In the genomic region with DNA sequence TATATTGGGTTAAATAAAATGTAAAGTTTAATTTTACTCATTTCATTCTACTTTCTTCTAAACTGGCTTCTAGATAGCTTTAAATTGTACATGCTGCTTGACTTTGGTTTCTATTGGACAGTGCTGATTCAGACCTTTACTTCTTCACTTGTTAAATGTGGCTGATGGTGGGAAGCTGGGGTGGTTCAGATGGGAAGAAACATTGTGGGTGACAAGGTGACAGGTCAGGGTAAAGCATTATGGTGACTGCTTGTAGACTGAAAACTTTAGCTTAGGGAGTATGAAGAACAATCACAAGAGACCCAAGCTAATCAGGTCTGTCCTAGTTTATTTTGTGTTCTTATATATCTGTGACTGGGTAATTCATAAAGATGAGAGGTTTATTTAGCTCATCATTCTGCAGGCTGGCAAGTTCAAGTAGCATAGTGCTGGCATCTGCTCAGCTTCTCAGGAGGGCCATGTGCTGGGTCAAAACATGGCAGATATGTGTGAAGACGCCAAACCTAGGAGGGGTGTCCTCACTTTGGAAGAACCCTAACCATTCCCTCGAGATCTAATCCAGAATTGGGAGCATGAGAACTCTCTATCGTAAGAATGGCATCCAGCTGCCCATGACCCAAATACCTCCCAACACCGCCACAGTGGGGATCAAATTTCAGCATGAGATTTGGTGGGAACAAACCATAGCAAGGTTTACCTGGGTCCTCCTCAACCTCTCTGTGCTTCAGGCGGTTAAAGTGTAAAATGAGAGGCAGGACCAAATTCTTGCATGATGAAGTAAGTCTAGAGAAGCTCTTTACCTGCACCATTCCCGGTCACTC, we compare ENCODE assay signal across 14 cellular contexts.
DNase-seq lines count a peak whose midpoint lies in the region; ATAC-seq lines count a peak whose summit lies in the region.
"Had no signal": no experiment of that assay in that cellular context is flagged by ENCODE, and none has a peak within 500 bp of the region (broad histone marks: within the 10 kb centered on the region; RNA-seq: fewer than 3 reads in every experiment).

No MANE protein-coding gene starts in this region.

- H3K4me1 Mint-ChIP-seq in activated naive CD8-positive, alpha-beta T cell treated with anti-CD3 and anti-CD28 coated beads for 36 hours: peaks cover 88% of the 10 kb centered on the region
- H3K4me1 Mint-ChIP-seq in natural killer cell treated with Interleukin-12 subunit alpha and Interleukin-12 subunit beta and Interleukin-15 and Interleukin-18, amount 100 ng/mL, for 72 hours (ENCODE audit: low read depth in 2 of 2): peaks cover 85 to 87% of the 10 kb centered on the region in 2 donors

- peaks cover 76% of the 10 kb centered on the region for H3K36me3 Mint-ChIP-seq in activated naive CD8-positive, alpha-beta T cell treated with anti-CD3 and anti-CD28 coated beads for 36 hours
- peaks cover 14% of the 10 kb centered on the region for H3K36me3 Mint-ChIP-seq in natural killer cell treated with Interleukin-12 subunit alpha and Interleukin-12 subunit beta and Interleukin-15 and Interleukin-18, amount 100 ng/mL, for 72 hours

- ATAC-seq in HG02885 (IDR thresholded peaks at IDR 0.05; ENCODE audit: poor library complexity, unreplicated experiment): peak; percentile 32
- ATAC-seq in natural killer cell treated with Interleukin-12 subunit alpha and Interleukin-12 subunit beta and Interleukin-15 and Interleukin-18, amount 100 ng/mL, for 72 hours: peak; percentile 81 to 87
- no peak for ATAC-seq in left lobe of liver
- ATAC-seq: foreskin keratinocyte, lower lobe of right lung, Right ventricle myocardium inferior had no signal

- peak; percentile 51 for DNase-seq in NCI-H2171 treated with DMSO at 0.1 percent for 48 hours (lab: John Stamatoyannopoulos, UW)
- no peak for DNase-seq in NCI-H2171 (lab: John Stamatoyannopoulos, UW)
- no peak for DNase-seq in activated naive CD8-positive, alpha-beta T cell treated with anti-CD3 and anti-CD28 coated beads for 36 hours
- no peak for DNase-seq in natural killer cell treated with Interleukin-12 subunit alpha and Interleukin-12 subunit beta and Interleukin-15 and Interleukin-18, amount 100 ng/mL, for 72 hours (ENCODE audit: low spot score)
- DNase-seq in HPDE6-E6E7 (ENCODE audit: extremely low spot score): no peak
- DNase-seq in left lobe of liver (ENCODE audit: low spot score): no peak
- DNase-seq in COLO668 (lab: John Stamatoyannopoulos, UW; ENCODE audit: unreplicated experiment): no peak
- DNase-seq: 8988T; foreskin keratinocyte; lower lobe of right lung; NCI-H446; stimulated activated CD4-positive, alpha-beta T cell treated with anti-CD3 and anti-CD28 coated beads, Interleukin-1b, Interleukin-23, amount 100 ng/mL, for 48 hours had no signal

- H3K27ac Mint-ChIP-seq in activated naive CD8-positive, alpha-beta T cell treated with anti-CD3 and anti-CD28 coated beads for 36 hours: peak overlapping the region; percentile 97
- peak overlapping the region in 1 of 2 donors; percentile 99 for H3K27ac Mint-ChIP-seq in natural killer cell treated with Interleukin-12 subunit alpha and Interleukin-12 subunit beta and Interleukin-15 and Interleukin-18, amount 100 ng/mL, for 72 hours

- H3K9me3 Mint-ChIP-seq in activated naive CD8-positive, alpha-beta T cell treated with anti-CD3 and anti-CD28 coated beads for 36 hours: peaks cover 15% of the 10 kb centered on the region
- H3K9me3 Mint-ChIP-seq in natural killer cell treated with Interleukin-12 subunit alpha and Interleukin-12 subunit beta and Interleukin-15 and Interleukin-18, amount 100 ng/mL, for 72 hours: peaks cover 2% of the 10 kb centered on the region

- H3K27me3 Mint-ChIP-seq in activated naive CD8-positive, alpha-beta T cell treated with anti-CD3 and anti-CD28 coated beads for 36 hours: no peaks in the 10 kb centered on the region
- H3K27me3 Mint-ChIP-seq in natural killer cell treated with Interleukin-12 subunit alpha and Interleukin-12 subunit beta and Interleukin-15 and Interleukin-18, amount 100 ng/mL, for 72 hours: no peaks in the 10 kb centered on the region

- H3K4me3 Mint-ChIP-seq in activated naive CD8-positive, alpha-beta T cell treated with anti-CD3 and anti-CD28 coated beads for 36 hours: peak overlapping the region; percentile 15
- peak overlapping the region; percentile 90 for H3K4me3 Mint-ChIP-seq in natural killer cell treated with Interleukin-12 subunit alpha and Interleukin-12 subunit beta and Interleukin-15 and Interleukin-18, amount 100 ng/mL, for 72 hours
